In genomic region chr14:91158091-91158790, GRCh38 we compare ENCODE assay signal across 14 cellular contexts. TPM values are rescaled to one million over a fixed set of nuclear protein-coding genes. Genes with fewer than 3 reads are reported as not detected.
A peak's percentile ranks its signal among the peaks of the same experiment; 100 is the strongest.
DNase-seq lines count a peak whose midpoint lies in the region; ATAC-seq and TF ChIP-seq lines count a peak whose summit lies in the region.
"Had no signal": no experiment of that assay in that cellular context is flagged by ENCODE, and none has a peak within 500 bp of the region (broad histone marks: within the 10 kb centered on the region; RNA-seq: fewer than 3 reads in every experiment).

No MANE protein-coding gene starts in this region.

- ATAC-seq in activated CD8-positive, alpha-beta T cell treated with anti-CD3 and anti-CD28 coated beads, Interleukin-2, amount 10 ng/mL, durations not matched to agents 7 days and 5 days: no peak
- ATAC-seq: WTC11 had no signal

- H3K4me1 Mint-ChIP-seq in activated CD8-positive, alpha-beta T cell treated with anti-CD3 and anti-CD28 coated beads, Interleukin-2, amount 10 ng/mL, durations not matched to agents 7 days and 5 days (ENCODE audit: low read depth): peaks cover 9% of the 10 kb centered on the region
- H3K4me1 Mint-ChIP-seq in osteocyte (ENCODE audit: unreplicated experiment): peaks cover 16% of the 10 kb centered on the region
- H3K4me1 Mint-ChIP-seq: WTC11 had no signal

- H3K27ac ChIP-seq in SJCRH30 (no peak overlapping the region), right atrium auricular region (peak overlapping the region; percentile 75 to 89), prostate gland (peak overlapping the region; percentile 54 to 66)
- H3K27ac ChIP-seq: BLaER1 treated with 17β-estradiol and CSF1 and Interleukin-3, amounts not matched to agents 10 nM and 100 nM; colonic mucosa had no signal

- intact Hi-C loops in prostate gland (cut with DNase I): no loop called here

- no peak for TF ChIP-seq POLR2A in prostate gland (IDR thresholded peaks at IDR 0.05)

- DNase-seq in HPDE6-E6E7 (ENCODE audit: extremely low spot score) (peak; percentile 55), SJCRH30 (peak; percentile 38 to 55), right atrium auricular region (ENCODE audit: low spot score) (no peak), prostate gland (ENCODE audit: low spot score) (peak; percentile 87), osteocyte (ENCODE audit: extremely low spot score, unreplicated experiment) (no peak), KBM-7 (no peak)
- DNase-seq in activated T-cell treated with anti-CD3 and anti-CD28 coated beads, Interleukin-2, amount 50 U/mL, for 1 hour: no peak
- no peak for DNase-seq in activated CD8-positive, alpha-beta T cell treated with anti-CD3 and anti-CD28 coated beads, Interleukin-2, amount 10 ng/mL, durations not matched to agents 7 days and 5 days
- DNase-seq: colonic mucosa; NCI-H2227 treated with DMSO at 0.1 percent for 48 hours; sigmoid colon; stimulated activated naive CD4-positive, alpha-beta T cell treated with Interleukin-2 at 50 U/mL for 16 hours had no signal

- no peaks in the 10 kb centered on the region for H3K27me3 ChIP-seq in SJCRH30
- H3K27me3 ChIP-seq in right atrium auricular region: no peaks in the 10 kb centered on the region
- no peaks in the 10 kb centered on the region for H3K27me3 ChIP-seq in prostate gland (replicated peaks; ENCODE audit: insufficient read depth)
- H3K27me3 ChIP-seq: BLaER1 treated with 17β-estradiol and CSF1 and Interleukin-3, amounts not matched to agents 10 nM and 100 nM; colonic mucosa; sigmoid colon had no signal

- 26% methylated on average over 2 of the region's 2 CpGs for WGBS in prostate gland

- TF ChIP-seq CTCF in right atrium auricular region (IDR thresholded peaks at IDR 0.05): no peak
- TF ChIP-seq CTCF in prostate gland (IDR thresholded peaks at IDR 0.05): no peak
- TF ChIP-seq CTCF in osteocyte (IDR thresholded peaks at IDR 0.05): no peak

- H3K9me3 ChIP-seq in SJCRH30 (replicated peaks): no peaks in the 10 kb centered on the region
- no peaks in the 10 kb centered on the region for H3K9me3 ChIP-seq in right atrium auricular region
- H3K9me3 ChIP-seq in prostate gland: no peaks in the 10 kb centered on the region
- H3K9me3 ChIP-seq: BLaER1 treated with 17β-estradiol and CSF1 and Interleukin-3, amounts not matched to agents 10 nM and 100 nM; colonic mucosa; sigmoid colon had no signal

- H3K4me3 Mint-ChIP-seq in activated CD8-positive, alpha-beta T cell treated with anti-CD3 and anti-CD28 coated beads, Interleukin-2, amount 10 ng/mL, durations not matched to agents 7 days and 5 days: no peak overlapping the region
- H3K4me3 Mint-ChIP-seq in osteocyte (ENCODE audit: unreplicated experiment): no peak overlapping the region
- H3K4me3 Mint-ChIP-seq: WTC11 had no signal

- H3K36me3 Mint-ChIP-seq in activated CD8-positive, alpha-beta T cell treated with anti-CD3 and anti-CD28 coated beads, Interleukin-2, amount 10 ng/mL, durations not matched to agents 7 days and 5 days (ENCODE audit: low read depth): peaks cover 64% of the 10 kb centered on the region
- peaks cover 19% of the 10 kb centered on the region for H3K36me3 Mint-ChIP-seq in osteocyte (ENCODE audit: unreplicated experiment)

- CTCF ChIA-PET in activated CD8-positive, alpha-beta T cell treated with anti-CD3 and anti-CD28 coated beads, Interleukin-2, amount 10 ng/mL, durations not matched to agents 7 days and 5 days (lab: Charles Lee): interaction anchor here (0.8 to 1.8 kb wide), 5 partner anchors 15 to 255 kb away, joined by 3 to 5 read pairs (median 4); partner anchors contain the start of gene DGLUCY

- H3K36me3 ChIP-seq in SJCRH30: peaks cover 24% of the 10 kb centered on the region; the same call in 1 of the 2 replicates
- H3K36me3 ChIP-seq in right atrium auricular region: peaks cover 35% of the 10 kb centered on the region
- H3K36me3 ChIP-seq in prostate gland: peaks cover 5 to 9% of the 10 kb centered on the region in 2 donors

- POLR2A ChIA-PET in activated CD8-positive, alpha-beta T cell treated with anti-CD3 and anti-CD28 coated beads, Interleukin-2, amount 10 ng/mL, durations not matched to agents 7 days and 5 days (lab: Charles Lee): no interaction called here

- H3K27ac Mint-ChIP-seq in activated CD8-positive, alpha-beta T cell treated with anti-CD3 and anti-CD28 coated beads, Interleukin-2, amount 10 ng/mL, durations not matched to agents 7 days and 5 days: no peak overlapping the region
- H3K27ac Mint-ChIP-seq in osteocyte (ENCODE audit: unreplicated experiment): no peak overlapping the region

- H3K4me3 ChIP-seq in SJCRH30 (no peak overlapping the region), right atrium auricular region (no peak overlapping the region), prostate gland (no peak overlapping the region)
- H3K4me3 ChIP-seq: BLaER1 treated with 17β-estradiol and CSF1 and Interleukin-3, amounts not matched to agents 10 nM and 100 nM; colonic mucosa; sigmoid colon had no signal

- no peaks in the 10 kb centered on the region for H3K9me3 Mint-ChIP-seq in activated CD8-positive, alpha-beta T cell treated with anti-CD3 and anti-CD28 coated beads, Interleukin-2, amount 10 ng/mL, durations not matched to agents 7 days and 5 days (ENCODE audit: insufficient read depth)
- H3K9me3 Mint-ChIP-seq in osteocyte (ENCODE audit: unreplicated experiment): no peaks in the 10 kb centered on the region
- H3K9me3 Mint-ChIP-seq: WTC11 had no signal

- no peaks in the 10 kb centered on the region for H3K27me3 Mint-ChIP-seq in activated CD8-positive, alpha-beta T cell treated with anti-CD3 and anti-CD28 coated beads, Interleukin-2, amount 10 ng/mL, durations not matched to agents 7 days and 5 days (ENCODE audit: low read depth)
- no peaks in the 10 kb centered on the region for H3K27me3 Mint-ChIP-seq in osteocyte (ENCODE audit: unreplicated experiment)

- in situ Hi-C loops in KBM-7 (cut with MboI; ENCODE audit: low pct_unique_long_range_greater_than_20kb, low sequenced_read_pairs): loop anchor here (25.0 kb wide), 1 partner anchor 246 kb away; no protein-coding TSS in a partner anchor

- peaks cover 12% of the 10 kb centered on the region for H3K4me1 ChIP-seq in SJCRH30
- H3K4me1 ChIP-seq in right atrium auricular region: peaks cover 0 to 41% of the 10 kb centered on the region in 2 donors
- peaks cover 17% of the 10 kb centered on the region for H3K4me1 ChIP-seq in prostate gland (replicated peaks)

RNA-seq across cellular contexts. Expression of gene DGLUCY, which starts 44.4 kb away (rescaled TPM):
- 26.4 and 28.1 TPM in 2 replicates for total RNA-seq in SJCRH30 (2014; rRNA removed; shearing (Covaris generic))
- total RNA-seq in right atrium auricular region: 100 to 1,000 TPM in 1 of 2 donors, 10 to 100 TPM in 1; 81.8 to 136 TPM
- total RNA-seq in prostate gland: 100 to 1,000 TPM in 1 of 2 donors, 10 to 100 TPM in 1; 88.0 to 148 TPM
- total RNA-seq in activated CD8-positive, alpha-beta T cell treated with anti-CD3 and anti-CD28 coated beads, Interleukin-2, amount 10 ng/mL, durations not matched to agents 7 days and 5 days: 100 to 1,000 TPM; 111 to 119 TPM
- 20.4 and 29.3 TPM in 2 replicates for total RNA-seq in osteocyte

Comparison
In these comparisons a context has a peak if more than half of its experiments do, and no peak if none do; other contexts are left out.
1. DNase-seq: peak in HPDE6-E6E7 (single experiment), SJCRH30 (2 of 2) and prostate gland (single experiment); none in right atrium auricular region (single experiment), activated T-cell treated with anti-CD3 and anti-CD28 coated beads, Interleukin-2, amount 50 U/mL, for 1 hour (single experiment), activated CD8-positive, alpha-beta T cell treated with anti-CD3 and anti-CD28 coated beads, Interleukin-2, amount 10 ng/mL, durations not matched to agents 7 days and 5 days (single experiment), osteocyte (single experiment) and KBM-7 (single experiment).